Comparison of ENCODE assay signal across 1 cellular context in genomic region chr11:124754309-124754708, GRCh38.
TF ChIP-seq lines count a peak whose summit lies in the region.

No MANE protein-coding gene starts in this region.

TF ChIP-seq in H1, 55 proteins besides CTCF, POLR2A, EP300 and RAD21:
- TF ChIP-seq RNF2 (IDR thresholded peaks at IDR 0.05; ENCODE audit: borderline replicate concordance, low read depth, low read length, missing control alignments, poor library complexity, severe bottlenecking) (no peak), CHD1 (IDR thresholded peaks at IDR 0.05; ENCODE audit: low read depth, low read length) (no peak), TCF12 (IDR thresholded peaks at IDR 0.05; ENCODE audit: low read depth, low read length) (no peak), GTF2F1 (IDR thresholded peaks at IDR 0.05; ENCODE audit: borderline replicate concordance, low read depth, low read length) (no peak), JUN (IDR thresholded peaks at IDR 0.05; ENCODE audit: low read depth, low read length) (no peak), CEBPB (IDR thresholded peaks at IDR 0.05; ENCODE audit: low read depth, low read length) (no peak)
